17 cellular contexts compared by ENCODE assay signal in the genomic region with DNA sequence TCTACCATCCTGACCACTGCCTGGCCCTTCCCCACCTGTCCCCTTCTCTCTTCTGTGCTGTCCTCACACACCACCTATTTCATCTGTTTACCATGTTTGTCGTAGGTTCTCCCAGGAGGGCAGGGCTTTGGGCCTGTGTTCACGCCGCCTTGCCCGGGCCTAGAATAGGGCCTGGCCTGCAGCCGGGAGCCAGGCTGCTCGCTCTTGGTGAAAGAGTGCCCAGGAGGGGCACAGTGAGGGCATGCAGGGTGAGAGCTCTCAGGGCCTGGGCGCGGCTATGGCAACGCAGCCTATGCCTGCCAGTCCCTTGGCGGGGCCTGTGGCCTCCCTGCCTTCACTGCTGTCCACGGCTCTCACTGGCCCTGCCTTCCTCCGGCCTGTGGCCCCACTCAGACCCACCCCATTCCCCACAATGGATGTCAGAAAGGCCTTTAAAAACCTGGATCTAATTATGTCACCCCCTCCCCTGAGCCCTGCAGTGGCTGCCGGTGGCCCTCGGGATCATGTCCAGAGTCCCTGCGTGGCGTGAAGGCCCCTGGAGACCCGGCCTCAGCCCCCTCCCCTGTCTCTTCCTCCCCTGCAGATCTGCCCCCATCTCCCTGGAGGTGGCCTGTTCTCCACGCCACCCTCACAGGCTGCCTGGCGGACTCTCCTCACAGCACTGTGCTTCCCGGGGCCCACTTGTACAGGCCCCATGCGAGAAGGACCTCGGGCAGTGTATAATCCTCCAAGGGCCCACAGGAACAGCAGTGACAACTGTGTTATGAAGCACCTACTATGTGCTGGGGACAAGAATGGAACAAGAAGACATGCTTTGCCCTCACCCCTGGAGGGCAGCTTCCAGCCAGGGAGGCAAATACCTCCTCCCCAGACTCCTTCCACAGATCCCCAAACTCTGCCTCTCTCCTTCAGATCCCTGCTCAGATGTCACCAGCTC.
"Had no signal": no experiment of that assay in that cellular context is flagged by ENCODE, and none has a peak within 500 bp of the region (broad histone marks: within the 10 kb centered on the region; RNA-seq: fewer than 3 reads in every experiment).

No MANE protein-coding gene starts in this region.

- H3K27me3 ChIP-seq: upper lobe of left lung had no signal

- H3K36me3 Mint-ChIP-seq: activated naive CD4-positive, alpha-beta T cell treated with anti-CD3 and anti-CD28 coated beads, Interleukin-2, amount 50 U/mL, for 72 hours had no signal

- H3K36me3 ChIP-seq: breast epithelium, suprapubic skin, upper lobe of left lung had no signal

- H3K4me3 ChIP-seq: breast epithelium, lung, suprapubic skin, upper lobe of left lung had no signal

- H3K4me1 ChIP-seq: breast epithelium, foreskin keratinocyte, suprapubic skin had no signal

- H3K27ac Mint-ChIP-seq: progenitor cell of endocrine pancreas, T-helper 17 cell had no signal

- H3K9me3 ChIP-seq: breast epithelium, suprapubic skin, upper lobe of left lung had no signal

- ATAC-seq: activated naive CD4-positive, alpha-beta T cell treated with anti-CD3 and anti-CD28 coated beads, Interleukin-2, amount 50 U/mL, for 72 hours; foreskin keratinocyte; naive thymus-derived CD4-positive, alpha-beta T cell; sciatic nerve; T-helper 17 cell had no signal

- FAIRE-seq: endothelial cell of umbilical vein, keratinocyte, TTC549 had no signal

- H3K27ac ChIP-seq: breast epithelium, foreskin keratinocyte, suprapubic skin, upper lobe of left lung had no signal

- DNase-seq: activated CD4-positive, CD25-positive, alpha-beta regulatory T cell; foreskin keratinocyte; naive thymus-derived CD4-positive, alpha-beta T cell; occipital lobe; stimulated activated CD4-positive, alpha-beta T cell treated with anti-CD3 and anti-CD28 coated beads, Interleukin-2, amount 100 ng/mL, for 24 hours; stimulated activated naive CD4-positive, alpha-beta T cell; T-helper 17 cell had no signal

- H3K4me3 Mint-ChIP-seq: naive thymus-derived CD4-positive, alpha-beta T cell; T-helper 17 cell had no signal
